ENCODE assay signal across 2 cellular contexts in genomic region chr11:33687733-33688479, GRCh38.
TF ChIP-seq lines count a peak whose summit lies in the region.

No MANE protein-coding gene starts in this region.

TF ChIP-seq in HEK293T, 16 proteins besides CTCF, POLR2A, EP300 and RAD21:
- TF ChIP-seq SP1 (IDR thresholded peaks at IDR 0.05) (no peak), PKNOX1 (IDR thresholded peaks at IDR 0.05) (peak; percentile 40; the same call in 1 of the 2 replicates)
TF ChIP-seq in HEK293T: peak in this region for 1.

TF ChIP-seq in K562, 482 proteins besides CTCF, POLR2A, EP300 and RAD21:
- TF ChIP-seq MECOM (CRISPR knock-in tag; IDR thresholded peaks at IDR 0.05) (no peak), CC2D1A (IDR thresholded peaks at IDR 0.05) (0 out of 2 replicates have a peak, but pooled peaks have one; percentile 23), DLX4 (CRISPR knock-in tag; IDR thresholded peaks at IDR 0.05) (no peak), ZC3H4 (CRISPR knock-in tag; IDR thresholded peaks at IDR 0.05; ENCODE audit: borderline replicate concordance) (no peak), BDP1 (IDR thresholded peaks at IDR 0.05; ENCODE audit: insufficient read depth, insufficient read length) (no peak), NR2F6 (CRISPR knock-in tag; IDR thresholded peaks at IDR 0.05) (no peak), GATA2 (CRISPR knock-in tag; IDR thresholded peaks at IDR 0.05) (no peak), ZFP36 (IDR thresholded peaks at IDR 0.05; ENCODE audit: low read depth, low read length, partially characterized antibody) (no peak), ZNF785 (CRISPR knock-in tag; IDR thresholded peaks at IDR 0.05) (no peak), SMAD3 (CRISPR knock-in tag; conservative IDR thresholded peaks at IDR 0.05) (no peak), HCFC1 (IDR thresholded peaks at IDR 0.05; ENCODE audit: low read depth, low read length) (no peak), CREB3 (tag; conservative IDR thresholded peaks at IDR 0.05; ENCODE audit: low read depth) (no peak), TRIM24 (IDR thresholded peaks at IDR 0.05) (no peak), SMC3 (conservative IDR thresholded peaks at IDR 0.05; ENCODE audit: insufficient read depth, low read depth, low read length) (peak; percentile 80), DEAF1 (CRISPR knock-in tag; IDR thresholded peaks at IDR 0.05) (peak; percentile 71; the same call in 1 of the 2 replicates), ARID2 (IDR thresholded peaks at IDR 0.05) (peak; percentile 69)
- TF ChIP-seq, protein P1, sequence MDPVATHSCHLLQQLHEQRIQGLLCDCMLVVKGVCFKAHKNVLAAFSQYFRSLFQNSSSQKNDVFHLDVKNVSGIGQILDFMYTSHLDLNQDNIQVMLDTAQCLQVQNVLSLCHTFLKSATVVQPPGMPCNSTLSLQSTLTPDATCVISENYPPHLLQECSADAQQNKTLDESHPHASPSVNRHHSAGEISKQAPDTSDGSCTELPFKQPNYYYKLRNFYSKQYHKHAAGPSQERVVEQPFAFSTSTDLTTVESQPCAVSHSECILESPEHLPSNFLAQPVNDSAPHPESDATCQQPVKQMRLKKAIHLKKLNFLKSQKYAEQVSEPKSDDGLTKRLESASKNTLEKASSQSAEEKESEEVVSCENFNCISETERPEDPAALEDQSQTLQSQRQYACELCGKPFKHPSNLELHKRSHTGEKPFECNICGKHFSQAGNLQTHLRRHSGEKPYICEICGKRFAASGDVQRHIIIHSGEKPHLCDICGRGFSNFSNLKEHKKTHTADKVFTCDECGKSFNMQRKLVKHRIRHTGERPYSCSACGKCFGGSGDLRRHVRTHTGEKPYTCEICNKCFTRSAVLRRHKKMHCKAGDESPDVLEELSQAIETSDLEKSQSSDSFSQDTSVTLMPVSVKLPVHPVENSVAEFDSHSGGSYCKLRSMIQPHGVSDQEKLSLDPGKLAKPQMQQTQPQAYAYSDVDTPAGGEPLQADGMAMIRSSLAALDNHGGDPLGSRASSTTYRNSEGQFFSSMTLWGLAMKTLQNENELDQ (CRISPR knock-in tag; IDR thresholded peaks at IDR 0.05; ENCODE audit: borderline replicate concordance), result no peak
